In genomic region chr21:29175408-29176147, GRCh38 we compare ENCODE assay signal across 1 cellular context.
A peak's percentile ranks its signal among the peaks of the same experiment; 100 is the strongest.
TF ChIP-seq lines count a peak whose summit lies in the region.

No MANE protein-coding gene starts in this region.

TF ChIP-seq in HepG2, 621 proteins besides CTCF, POLR2A, EP300 and RAD21 (continued from another document and continues in another):
- TF ChIP-seq ARID5B (CRISPR knock-in tag; IDR thresholded peaks at IDR 0.05) (peak; percentile 71), MEF2D (CRISPR knock-in tag; IDR thresholded peaks at IDR 0.05) (no peak), ZNF589 (CRISPR knock-in tag; conservative IDR thresholded peaks at IDR 0.05) (no peak), FOXA3 (CRISPR knock-in tag; IDR thresholded peaks at IDR 0.05) (peak; percentile 83), IKZF5 (CRISPR knock-in tag; IDR thresholded peaks at IDR 0.05) (no peak), ASH2L (IDR thresholded peaks at IDR 0.05; ENCODE audit: insufficient read length, low read depth, low read length) (no peak), BCL6 (CRISPR knock-in tag; IDR thresholded peaks at IDR 0.05) (no peak), GATAD2A (CRISPR knock-in tag; IDR thresholded peaks at IDR 0.05) (peak; percentile 44), HMG20A (CRISPR knock-in tag; IDR thresholded peaks at IDR 0.05; ENCODE audit: borderline replicate concordance) (peak; percentile 51; the same call in 1 of the 2 replicates), RNF219 (CRISPR knock-in tag; IDR thresholded peaks at IDR 0.05) (no peak), ZNF414 (CRISPR knock-in tag; IDR thresholded peaks at IDR 0.05) (no peak), ZNF784 (CRISPR knock-in tag; IDR thresholded peaks at IDR 0.05; ENCODE audit: borderline replicate concordance) (no peak), ATF5 (CRISPR knock-in tag; IDR thresholded peaks at IDR 0.05; ENCODE audit: low read depth) (no peak), ZMYM4 (CRISPR knock-in tag; IDR thresholded peaks at IDR 0.05) (no peak), ZNF10 (CRISPR knock-in tag; IDR thresholded peaks at IDR 0.05; ENCODE audit: borderline replicate concordance, low read depth) (no peak), HMGA1 (CRISPR knock-in tag; conservative IDR thresholded peaks at IDR 0.05) (no peak), ZNF687 (CRISPR knock-in tag; IDR thresholded peaks at IDR 0.05) (no peak), PAXIP1 (CRISPR knock-in tag; conservative IDR thresholded peaks at IDR 0.05) (0 out of 2 replicates have a peak, but pooled peaks have one; percentile 23), KDM4B (CRISPR knock-in tag; IDR thresholded peaks at IDR 0.05) (no peak), KLF15 (CRISPR knock-in tag; IDR thresholded peaks at IDR 0.05; ENCODE audit: borderline replicate concordance) (no peak), ZNF33A (CRISPR knock-in tag; IDR thresholded peaks at IDR 0.05; ENCODE audit: borderline replicate concordance) (no peak), ZSCAN22 (CRISPR knock-in tag; IDR thresholded peaks at IDR 0.05) (no peak), ZNF567 (CRISPR knock-in tag; IDR thresholded peaks at IDR 0.05; ENCODE audit: borderline replicate concordance) (no peak), SAP130 (CRISPR knock-in tag; IDR thresholded peaks at IDR 0.05; ENCODE audit: low read depth) (0 out of 2 replicates have a peak, but pooled peaks have one; percentile 31), ZBTB40 (IDR thresholded peaks at IDR 0.05) (no peak), ZBTB40 (CRISPR knock-in tag; IDR thresholded peaks at IDR 0.05) (no peak)
